Comparison of ENCODE assay signal across 17 cellular contexts in the genomic region with DNA sequence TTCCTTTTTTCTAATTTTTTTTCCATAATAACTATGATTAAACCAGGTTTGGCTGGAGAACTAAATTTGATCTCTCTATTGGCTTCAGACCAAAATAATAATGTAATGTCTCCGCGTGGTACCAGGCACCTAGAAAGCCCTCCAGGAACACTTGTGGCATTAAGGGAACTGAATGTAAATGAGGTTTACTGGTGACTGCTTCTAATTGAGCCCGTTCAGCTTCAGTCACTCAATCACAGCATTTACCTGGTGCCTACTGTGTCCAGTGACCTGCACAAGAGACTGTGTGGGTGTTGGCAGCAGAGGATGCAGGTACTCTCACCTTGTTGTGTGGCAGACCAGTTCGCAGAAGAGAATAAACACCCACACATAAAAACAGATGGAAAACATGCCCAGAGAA.
"Had no signal": no experiment of that assay in that cellular context is flagged by ENCODE, and none has a peak within 500 bp of the region (broad histone marks: within the 10 kb centered on the region; RNA-seq: fewer than 3 reads in every experiment).

No MANE protein-coding gene starts in this region.

- H3K27ac Mint-ChIP-seq: mesothelial cell of epicardium; nephron; stimulated activated naive B cell treated with anti-CD40 and anti-IgM and Interleukin-4, amounts not matched to agents 10 μg/mL and 1 μg/mL and 100 μg/mL, for 72 hours had no signal

- H2AFZ ChIP-seq: parathyroid adenoma had no signal

- H3K4me1 Mint-ChIP-seq: nephron had no signal

- H3K79me2 ChIP-seq: parathyroid adenoma had no signal

- H3K4me1 ChIP-seq: esophagus muscularis mucosa, right atrium auricular region, sigmoid colon, uterus had no signal

- H3K4me3 ChIP-seq: esophagus muscularis mucosa, gastrocnemius medialis, right atrium auricular region, sigmoid colon, skin epidermis, uterus had no signal

- H3K27me3 ChIP-seq: esophagus muscularis mucosa, gastrocnemius medialis, right atrium auricular region, sigmoid colon, uterus had no signal

- H3K36me3 ChIP-seq: esophagus muscularis mucosa, gastrocnemius medialis, right atrium auricular region, sigmoid colon, uterus had no signal

- H3K9ac ChIP-seq: parathyroid adenoma had no signal

- DNase-seq: effector memory CD4-positive, alpha-beta T cell; gastrocnemius medialis; glutamatergic neuron; islet precursor cell; sigmoid colon; stimulated activated CD4-positive, alpha-beta T cell treated with anti-CD3 and anti-CD28 coated beads, Interleukin-2, amount 100 ng/mL, for 24 hours; stimulated activated CD4-positive, alpha-beta T cell treated with anti-CD3 and anti-CD28 coated beads, Interleukin-4, amount 100 ng/mL, for 4 hours; stimulated activated naive B cell treated with anti-CD40 and anti-IgM and Interleukin-4, amounts not matched to agents 10 μg/mL and 1 μg/mL and 100 μg/mL, for 72 hours; trophoblast cell; uterus had no signal

- H3K36me3 Mint-ChIP-seq: mesothelial cell of epicardium had no signal

- H3K4me3 Mint-ChIP-seq: mesothelial cell of epicardium; nephron; stimulated activated naive B cell treated with anti-CD40 and anti-IgM and Interleukin-4, amounts not matched to agents 10 μg/mL and 1 μg/mL and 100 μg/mL, for 72 hours had no signal

- H3K27ac ChIP-seq: epithelial cell of prostate, esophagus muscularis mucosa, gastrocnemius medialis, parathyroid adenoma, right atrium auricular region, sigmoid colon, skin epidermis, uterus had no signal

- H3K9me3 ChIP-seq: esophagus muscularis mucosa, gastrocnemius medialis, right atrium auricular region, sigmoid colon, uterus had no signal
